In genomic region chr7:140983802-140984201, GRCh38 we compare ENCODE assay signal across 9 cellular contexts. TPM values are rescaled to one million over a fixed set of nuclear protein-coding genes. Genes with fewer than 3 reads are reported as not detected.
DNase-seq lines count a peak whose midpoint lies in the region; ATAC-seq and TF ChIP-seq lines count a peak whose summit lies in the region.
"Had no signal": no experiment of that assay in that cellular context is flagged by ENCODE, and none has a peak within 500 bp of the region (broad histone marks: within the 10 kb centered on the region; RNA-seq: fewer than 3 reads in every experiment).

No MANE protein-coding gene starts in this region.

- H2AK5ac ChIP-seq in mesendoderm (ENCODE audit: low read length): no peak overlapping the region

- H3K36me3 ChIP-seq in GM06990 (ENCODE audit: control insufficient read depth, insufficient read depth, low read length) (no peaks in the 10 kb centered on the region), mesendoderm (ENCODE audit: control insufficient read depth, insufficient read depth, low read length) (no peaks in the 10 kb centered on the region), heart right ventricle (no peaks in the 10 kb centered on the region)
- H3K36me3 ChIP-seq: esophagus squamous epithelium had no signal

- no peak overlapping the region for H3K23ac ChIP-seq in mesendoderm (ENCODE audit: low read length)

- CTCF ChIA-PET in WTC11 (lab: Charles Lee): interaction anchor here (0.5 to 3.0 kb wide), 19 partner anchors 9 to 336 kb away, joined by 3 to 33 read pairs (median 4); no protein-coding TSS in a partner anchor

- H3K4me3 ChIP-seq in GM06990 (replicated peaks; ENCODE audit: low read depth, low read length) (no peak overlapping the region), mesendoderm (ENCODE audit: low read length) (no peak overlapping the region), heart right ventricle (no peak overlapping the region)
- H3K4me3 ChIP-seq: esophagus squamous epithelium had no signal

- H3K79me2 ChIP-seq in mesendoderm (ENCODE audit: control insufficient read depth, insufficient read depth, low read length): no peaks in the 10 kb centered on the region

- peaks cover 0 to 18% (median 12%) of the 10 kb centered on the region in 11 donors for H3K9me3 ChIP-seq in heart right ventricle

- H3K18ac ChIP-seq in mesendoderm (ENCODE audit: low read length): no peak overlapping the region

- peaks cover 4% of the 10 kb centered on the region; the same call in 1 of the 2 replicates for H3K9me3 Mint-ChIP-seq in WTC11

- H3K4me2 ChIP-seq in mesendoderm (ENCODE audit: low read length): no peak overlapping the region

- no peak overlapping the region for H2BK5ac ChIP-seq in mesendoderm (ENCODE audit: low read length)

- no peak overlapping the region for H2BK120ac ChIP-seq in mesendoderm (ENCODE audit: low read depth, low read length)

- H3K4me1 ChIP-seq in mesendoderm (ENCODE audit: control insufficient read depth, low read depth, low read length) (no peaks in the 10 kb centered on the region), heart right ventricle (peaks cover 0 to 5% (median 0%) of the 10 kb centered on the region in 9 donors)
- H3K4me1 ChIP-seq: esophagus squamous epithelium had no signal

- no peak overlapping the region for H3K56ac ChIP-seq in mesendoderm (ENCODE audit: low read length)

- no peaks in the 10 kb centered on the region for H3K27me3 ChIP-seq in GM06990 (replicated peaks; ENCODE audit: control insufficient read depth, insufficient read depth, low read length)
- no peaks in the 10 kb centered on the region for H3K27me3 ChIP-seq in mesendoderm (ENCODE audit: insufficient read depth, low read length, poor library complexity)
- H3K27me3 ChIP-seq in heart right ventricle: peaks cover 0 to 5% (median 0%) of the 10 kb centered on the region in 7 donors
- H3K27me3 ChIP-seq: esophagus squamous epithelium had no signal

- POLR2A ChIA-PET in WTC11 (lab: Charles Lee): interaction anchor here (0.6 to 0.7 kb wide), 2 partner anchors 10 to 267 kb away, joined by 3 read pairs; no protein-coding TSS in a partner anchor

- no peak overlapping the region for H4K8ac ChIP-seq in mesendoderm (ENCODE audit: low read depth, low read length)

- H3K79me1 ChIP-seq in mesendoderm (ENCODE audit: low read length): no peaks in the 10 kb centered on the region

- intact Hi-C loops in heart right ventricle (cut with DNase I): no loop called here

- H3K4me1 Mint-ChIP-seq in WTC11: no peaks in the 10 kb centered on the region

- no peak for ATAC-seq in WTC11
- no peak for ATAC-seq in heart right ventricle
- ATAC-seq in HG03439 (IDR thresholded peaks at IDR 0.05; ENCODE audit: unreplicated experiment): no peak
- no peak for ATAC-seq in GM19455 (IDR thresholded peaks at IDR 0.05; ENCODE audit: unreplicated experiment)

- H3K4ac ChIP-seq in mesendoderm (ENCODE audit: low read depth, low read length): no peak overlapping the region

- no peak overlapping the region for H3K27ac ChIP-seq in mesendoderm (ENCODE audit: low read depth, low read length)
- H3K27ac ChIP-seq in heart right ventricle: no peak overlapping the region
- H3K27ac ChIP-seq: esophagus squamous epithelium had no signal

- no CpG with 5 or more reads among the region's 4 CpGs for WGBS in mesendoderm (ENCODE audit: extremely low coverage, insufficient coverage, low lambda C conversion rate)
- WGBS in heart right ventricle, 2 donors: 29 to 51% methylated on average over 4 of the region's 4 CpGs

- H3K36me3 Mint-ChIP-seq in WTC11: no peaks in the 10 kb centered on the region

- no peak overlapping the region for H3K27ac Mint-ChIP-seq in WTC11

- H3K4me3 Mint-ChIP-seq in WTC11: no peak overlapping the region

- TF ChIP-seq CTCF in GM06990 (IDR thresholded peaks at IDR 0.05; ENCODE audit: insufficient read depth, low read length, poor library complexity, severe bottlenecking) (peak; percentile 30), WTC11 (IDR thresholded peaks at IDR 0.05) (peak; percentile 52), heart right ventricle (IDR thresholded peaks at IDR 0.05) (peak in 1 of 9 donors; percentile 23)

- no peak overlapping the region for H2BK15ac ChIP-seq in mesendoderm (replicated peaks; ENCODE audit: low read depth)

- DNase-seq in GM06990 (ENCODE audit: extremely low read depth, insufficient read length): no peak
- DNase-seq in LHCN-M2 (ENCODE audit: low read depth): peak; percentile 15
- DNase-seq in WTC11 (ENCODE audit: low spot score): no peak
- DNase-seq in mesendoderm: peak; percentile 24
- no peak for DNase-seq in NCI-H510A (lab: John Stamatoyannopoulos, UW)
- no peak for DNase-seq in heart right ventricle
- DNase-seq: esophagus squamous epithelium had no signal

- H3K9ac ChIP-seq in mesendoderm (ENCODE audit: low read length): no peak overlapping the region

- no peaks in the 10 kb centered on the region for H3K27me3 Mint-ChIP-seq in WTC11 (ENCODE audit: low read depth)

- H4K5ac ChIP-seq in mesendoderm (ENCODE audit: low read length): no peak overlapping the region

TF ChIP-seq in WTC11, 78 proteins besides CTCF, POLR2A, EP300 and RAD21 (continues in another document):
- TF ChIP-seq ZNF219 (CRISPR knock-in tag; IDR thresholded peaks at IDR 0.05; ENCODE audit: borderline replicate concordance): no peak
- TF ChIP-seq MAX (CRISPR knock-in tag; IDR thresholded peaks at IDR 0.05): no peak
- TF ChIP-seq GABPB1 (CRISPR knock-in tag; IDR thresholded peaks at IDR 0.05): no peak
- no peak for TF ChIP-seq CREB1 (CRISPR knock-in tag; IDR thresholded peaks at IDR 0.05)
- no peak for TF ChIP-seq RORB (CRISPR knock-in tag; IDR thresholded peaks at IDR 0.05)
- no peak for TF ChIP-seq STAT6 (CRISPR knock-in tag; conservative IDR thresholded peaks at IDR 0.05; ENCODE audit: low read depth)
- TF ChIP-seq NR1H2 (CRISPR knock-in tag; IDR thresholded peaks at IDR 0.05): no peak
- TF ChIP-seq HMGA2 (CRISPR knock-in tag; IDR thresholded peaks at IDR 0.05): no peak
- TF ChIP-seq E2F1 (CRISPR knock-in tag; IDR thresholded peaks at IDR 0.05): no peak
- TF ChIP-seq ZNF396 (CRISPR knock-in tag; IDR thresholded peaks at IDR 0.05; ENCODE audit: borderline replicate concordance): no peak

RNA-seq across cellular contexts. Expression of gene MRPS33, which starts 30.9 kb away (rescaled TPM):
- total RNA-seq in LHCN-M2 (2014; rRNA removed) (36.1 and 42.9 TPM in 2 replicates), WTC11 (2021) (63.5 to 66.8 TPM (median 66.7 TPM) in 3 replicates), heart right ventricle (100 to 1,000 TPM in 9 of 10 donors, 10 to 100 TPM in 1; 95.8 to 151 (median 138) TPM)
- 181 TPM for polyA plus RNA-seq in LHCN-M2 (2012)
- 85.4 TPM for polyA plus RNA-seq in mesendoderm (2013, experiment 1 of 2)
- polyA plus RNA-seq in mesendoderm (2013, experiment 2 of 2): 89.0 TPM
- 10 to 100 TPM; 71.7 to 96.2 TPM for polyA plus RNA-seq in heart right ventricle

RNA-seq across cellular contexts. Expression of gene BRAF, which starts 59.1 kb away (rescaled TPM):
- total RNA-seq in LHCN-M2 (2014; rRNA removed) (10.9 and 13.9 TPM in 2 replicates), WTC11 (2021) (29.2 to 33.1 TPM (median 32.0 TPM) in 3 replicates), heart right ventricle (10 to 100 TPM; 18.5 to 36.8 (median 24.2) TPM)
- 6.5 TPM for polyA plus RNA-seq in LHCN-M2 (2012)
- polyA plus RNA-seq in mesendoderm (2013, experiment 1 of 2): 8.5 TPM
- polyA plus RNA-seq in mesendoderm (2013, experiment 2 of 2): 8.9 TPM
- polyA plus RNA-seq in heart right ventricle: 1 to 10 TPM; 3.8 to 8.5 TPM

Comparison
In these comparisons a context has a peak if more than half of its experiments do, and no peak if none do; other contexts are left out.
1. DNase-seq: peak in LHCN-M2 (single experiment) and mesendoderm (single experiment); none in GM06990 (single experiment), WTC11 (single experiment), NCI-H510A (single experiment) and heart right ventricle (0 of 2).